In the genomic region with DNA sequence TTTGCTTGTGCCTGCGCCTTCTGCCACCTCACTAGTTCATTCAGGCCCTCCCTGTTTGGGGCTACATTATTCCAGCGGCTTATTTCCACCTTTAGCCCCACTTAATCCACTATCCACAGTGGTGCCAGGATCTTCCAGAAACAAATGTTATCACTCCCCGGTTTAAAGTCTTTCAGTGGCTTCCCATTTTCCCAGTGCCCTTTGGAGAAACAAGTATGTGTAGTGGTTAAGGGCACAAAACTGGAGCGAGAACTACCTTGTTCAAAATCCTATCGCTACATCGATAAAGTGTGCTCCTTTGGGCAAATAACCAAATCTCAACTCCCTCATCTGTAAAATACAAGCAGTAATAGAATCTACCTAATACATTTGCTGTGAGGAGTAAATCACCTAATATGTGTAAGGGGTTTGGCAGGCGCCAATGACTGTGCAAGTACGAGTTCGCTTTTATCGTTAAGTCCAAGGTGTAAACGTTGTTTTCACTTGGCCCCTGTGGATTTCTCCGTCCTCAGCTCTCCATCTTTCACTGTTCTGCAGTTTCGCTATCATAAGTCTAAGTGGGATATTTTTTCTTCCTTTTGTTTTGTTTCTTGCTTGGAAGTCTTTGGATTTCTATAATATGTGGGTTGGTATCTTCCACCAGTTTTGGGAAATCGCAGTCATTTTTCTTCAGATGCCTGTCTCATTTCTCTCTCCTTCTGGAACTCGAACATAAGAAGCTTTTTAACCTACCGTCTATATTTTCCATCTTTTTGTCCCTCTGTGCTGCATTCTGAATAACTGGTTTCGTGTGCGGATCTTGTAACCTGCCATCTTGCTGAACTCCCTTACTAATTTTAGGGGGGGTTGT, we compare ENCODE assay signal across 9 cellular contexts. TPM values are rescaled to one million over a fixed set of nuclear protein-coding genes. Genes with fewer than 3 reads are reported as not detected.
A peak's percentile ranks its signal among the peaks of the same experiment; 100 is the strongest.
DNase-seq lines count a peak whose midpoint lies in the region; ATAC-seq and TF ChIP-seq lines count a peak whose summit lies in the region.
"Had no signal": no experiment of that assay in that cellular context is flagged by ENCODE, and none has a peak within 500 bp of the region (broad histone marks: within the 10 kb centered on the region; RNA-seq: fewer than 3 reads in every experiment).

No MANE protein-coding gene starts in this region.

- WGBS in lung, 2 donors = 71 to 75% methylated on average over 18 of the region's 18 CpGs

- H3K9me3 ChIP-seq in cardiac muscle cell (ENCODE audit: low read depth) (no peaks in the 10 kb centered on the region), lung (ENCODE audit: control insufficient read depth in 2 of 2, insufficient read depth in 1 of 2, low read length in 1 of 2) (no peaks in the 10 kb centered on the region), uterus (no peaks in the 10 kb centered on the region)

- TF ChIP-seq CTCF in cardiac muscle cell (IDR thresholded peaks at IDR 0.05; ENCODE audit: low read depth, low read length) (no peak), astrocyte of the cerebellum (IDR thresholded peaks at IDR 0.05; ENCODE audit: low read depth, low read length, missing control alignments) (no peak), lung (IDR thresholded peaks at IDR 0.05; ENCODE audit: control extremely low read depth, extremely low read depth) (no peak), uterus (IDR thresholded peaks at IDR 0.05) (no peak), GM13976 (IDR thresholded peaks at IDR 0.05; ENCODE audit: borderline replicate concordance, control extremely low read depth, extremely low read depth, insufficient read depth, missing control alignments) (no peak)

- ATAC-seq in Right ventricle myocardium superior (ENCODE audit: poor library complexity) (no peak), lung (ENCODE audit: insufficient read depth, low FRiP score) (no peak), HG03045 (IDR thresholded peaks at IDR 0.05; ENCODE audit: unreplicated experiment) (no peak)

- H3K36me3 ChIP-seq in cardiac muscle cell (no peaks in the 10 kb centered on the region), lung (ENCODE audit: control insufficient read depth in 2 of 2, insufficient read depth in 2 of 2, low read length in 2 of 2) (peaks cover 1 to 4% of the 10 kb centered on the region in 2 donors), uterus (no peaks in the 10 kb centered on the region)

- no peak for TF ChIP-seq POLR2A in uterus (IDR thresholded peaks at IDR 0.05)

- in situ Hi-C loops in astrocyte of the cerebellum (cut with HindIII; ENCODE audit: low sequenced_read_pairs) = no loop called here
- in situ Hi-C loops in GM13976 (cut with MboI; ENCODE audit: low sequenced_read_pairs, unreplicated experiment) = no loop called here

- peak overlapping the region; percentile 80 for H3K4me3 ChIP-seq in cardiac muscle cell
- peak overlapping the region; percentile 72 for H3K4me3 ChIP-seq in astrocyte of the cerebellum (ENCODE audit: low read depth, low read length)
- peak overlapping the region; percentile 97 for H3K4me3 ChIP-seq in lung
- H3K4me3 ChIP-seq in uterus = peak overlapping the region; percentile 66 to 74

- H3K4me1 ChIP-seq in cardiac muscle cell (ENCODE audit: low read depth) = peaks cover 7% of the 10 kb centered on the region
- H3K4me1 ChIP-seq in lung (ENCODE audit: control insufficient read depth in 2 of 2, insufficient read depth in 2 of 2, low read length in 2 of 2) = peaks cover 0 to 4% of the 10 kb centered on the region in 2 donors
- peaks cover 0 to 7% of the 10 kb centered on the region in 2 donors for H3K4me1 ChIP-seq in uterus

- DNase-seq in cardiac muscle cell (ENCODE audit: low read depth in 1 of 2, low spot score in 1 of 2) (no peak), Right ventricle myocardium superior (no peak), astrocyte of the cerebellum (ENCODE audit: low read depth) (no peak), lung (ENCODE audit: low spot score) (no peak), uterus (no peak), GM13976 (ENCODE audit: low spot score) (no peak), NCI-H187 treated with DMSO at 0.1 percent for 48 hours (lab: John Stamatoyannopoulos, UW) (no peak)

- peak overlapping the region; percentile 79 for H3K27ac ChIP-seq in cardiac muscle cell
- H3K27ac ChIP-seq in lung (ENCODE audit: low read depth in 1 of 2, low read length in 1 of 2) = peak overlapping the region; percentile 88 to 95
- H3K27ac ChIP-seq in uterus = peak overlapping the region; percentile 94 to 96

- intact Hi-C loops in Right ventricle myocardium superior (cut with DNase I) (no loop called here), uterus (cut with DNase I; ENCODE audit: low total_unique reads) (no loop called here)

- H3K27me3 ChIP-seq in cardiac muscle cell = no peaks in the 10 kb centered on the region
- H3K27me3 ChIP-seq in lung (ENCODE audit: control insufficient read depth, insufficient read depth) = no peaks in the 10 kb centered on the region
- no peaks in the 10 kb centered on the region for H3K27me3 ChIP-seq in uterus

RNA-seq across cellular contexts. Expression of a gene that starts 0.8 kb away (rescaled TPM):
- total RNA-seq in cardiac muscle cell = 138 and 157 TPM in 2 replicates
- polyA plus RNA-seq in cardiac muscle cell = 68.2 and 77.0 TPM in 2 replicates
- total RNA-seq in Right ventricle myocardium superior = 34.6 TPM
- 10 to 100 TPM; 54.0 to 63.7 TPM for total RNA-seq in lung
- polyA plus RNA-seq in lung = 10 to 100 TPM; 36.9 to 68.2 TPM
- total RNA-seq in uterus = 100 to 1,000 TPM in 1 of 4 donors, 10 to 100 TPM in 3; 39.1 to 186 (median 69.1) TPM

RNA-seq across cellular contexts. Expression of a gene that starts 38.7 kb away (rescaled TPM):
- total RNA-seq in cardiac muscle cell (12.8 and 18.4 TPM in 2 replicates), Right ventricle myocardium superior (7.4 TPM), lung (10 to 100 TPM; 14.2 to 22.4 TPM), uterus (10 to 100 TPM in 3 of 4 donors, 1 to 10 TPM in 1; 2.0 to 21.2 (median 16.9) TPM)
- polyA plus RNA-seq in cardiac muscle cell (6.1 and 6.6 TPM in 2 replicates), lung (1 to 10 TPM; 4.5 to 5.4 TPM)

RNA-seq across cellular contexts. Expression of a gene that starts 41.0 kb away (rescaled TPM):
- total RNA-seq in cardiac muscle cell (8.8 and 14.0 TPM in 2 replicates), Right ventricle myocardium superior (4.2 TPM), lung (10 to 100 TPM; 27.1 to 40.2 TPM), uterus (10 to 100 TPM in 1 of 4 donors, 1 to 10 TPM in 3; 2.5 to 11.5 (median 8.5) TPM)
- polyA plus RNA-seq in cardiac muscle cell (5.2 and 10.1 TPM in 2 replicates), lung (100 to 1,000 TPM in 1 of 2 donors, 10 to 100 TPM in 1; 19.1 to 125 TPM)

RNA-seq across cellular contexts. Expression of a gene that starts 41.3 kb away (rescaled TPM):
- 28.7 and 43.2 TPM in 2 replicates for total RNA-seq in cardiac muscle cell
- polyA plus RNA-seq in cardiac muscle cell = 17.8 and 23.5 TPM in 2 replicates
- 3.1 TPM for total RNA-seq in Right ventricle myocardium superior
- 10 to 100 TPM; 20.8 to 48.5 TPM for total RNA-seq in lung
- 10 to 100 TPM; 17.8 to 31.2 TPM for polyA plus RNA-seq in lung
- 10 to 100 TPM in 1 of 4 donors, 1 to 10 TPM in 2, under 1 TPM in 1; 0.26 to 13.9 (median 3.9) TPM for total RNA-seq in uterus
- total RNA-seq: activated CD8-positive, alpha-beta memory T cell treated with anti-CD3 and anti-CD28 coated beads for 36 hours had no signal
